Comparison of ENCODE assay signal across 8 cellular contexts in the genomic region with DNA sequence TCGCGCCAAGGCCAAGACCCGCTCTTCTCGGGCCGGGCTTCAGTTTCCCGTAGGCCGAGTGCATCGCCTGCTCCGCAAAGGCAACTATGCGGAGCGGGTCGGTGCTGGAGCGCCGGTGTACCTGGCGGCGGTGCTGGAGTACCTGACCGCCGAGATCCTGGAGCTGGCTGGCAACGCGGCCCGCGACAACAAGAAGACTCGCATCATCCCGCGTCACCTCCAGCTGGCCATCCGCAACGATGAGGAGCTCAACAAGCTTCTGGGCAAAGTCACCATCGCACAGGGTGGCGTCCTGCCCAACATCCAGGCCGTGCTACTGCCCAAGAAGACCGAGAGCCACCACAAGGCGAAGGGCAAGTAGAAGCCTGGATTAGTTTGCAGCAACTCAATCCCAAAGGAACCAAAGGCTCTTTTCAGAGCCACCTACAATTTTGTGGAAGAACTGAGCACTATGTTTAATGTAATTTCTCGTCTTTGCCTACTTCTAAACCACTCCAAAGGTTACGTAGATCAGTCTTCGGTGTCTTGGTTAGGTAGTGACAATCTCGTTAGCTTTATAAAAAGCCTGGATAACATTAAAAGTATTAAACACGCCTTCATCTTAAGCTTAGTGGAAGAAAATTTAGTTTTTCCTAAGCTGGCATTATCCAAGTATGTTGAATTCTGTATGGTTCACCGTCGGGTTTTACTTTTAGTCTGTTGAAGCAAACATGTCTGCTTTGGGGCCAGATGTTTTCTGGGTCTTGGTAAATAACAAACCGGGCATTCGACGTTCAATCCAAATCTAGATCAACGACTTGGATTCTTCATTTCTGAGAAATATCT.
DNase-seq lines count a peak whose midpoint lies in the region; ATAC-seq and TF ChIP-seq lines count a peak whose summit lies in the region.
"Not testable (repeated sequence)": the region's sequence is repeated elsewhere in the genome, so short reads cannot be mapped to it uniquely, and the experiment has no call there.

No MANE protein-coding gene starts in this region.

- H3K9me3 Mint-ChIP-seq in CD8-positive, alpha-beta T cell, result not testable (repeated sequence)

- 5 to 8% methylated on average over 15 to 21 of the region's 43 CpGs for WGBS in esophagus squamous epithelium, 2 donors
- WGBS in lung, 2 donors, result 4 to 7% methylated on average over 22 to 26 of the region's 43 CpGs

- peak overlapping the region; percentile 63 for H3K4me3 ChIP-seq in CD8-positive, alpha-beta T cell (ENCODE audit: low read depth, low read length)
- peak overlapping the region; percentile 67 for H3K4me3 ChIP-seq in Jurkat, Clone E6-1 (ENCODE audit: low read length)
- peak overlapping the region; percentile 53 to 66 (median 62) for H3K4me3 ChIP-seq in esophagus squamous epithelium
- H3K4me3 ChIP-seq in lung, result not testable (repeated sequence)

- ATAC-seq in CD8-positive, alpha-beta T cell, result peak; percentile 24
- ATAC-seq in GM21576 (IDR thresholded peaks at IDR 0.05; ENCODE audit: unreplicated experiment) (peak; percentile 11), lung (ENCODE audit: insufficient read depth, low FRiP score) (peak; percentile 10)

- H3K27ac Mint-ChIP-seq in CD8-positive, alpha-beta T cell, result peak overlapping the region; percentile 100

- TF ChIP-seq POLR2A in esophagus squamous epithelium (IDR thresholded peaks at IDR 0.05), result not testable (repeated sequence)

- not testable (repeated sequence) for TF ChIP-seq CTCF in CD8-positive, alpha-beta T cell (IDR thresholded peaks at IDR 0.05); esophagus squamous epithelium (IDR thresholded peaks at IDR 0.05); lung (IDR thresholded peaks at IDR 0.05; ENCODE audit: control extremely low read depth, extremely low read depth)

- not testable (repeated sequence) for H3K27me3 Mint-ChIP-seq in CD8-positive, alpha-beta T cell (ENCODE audit: low read depth)

- not testable (repeated sequence) for H3K27me3 ChIP-seq in CD8-positive, alpha-beta T cell (ENCODE audit: insufficient read depth, low read length); esophagus squamous epithelium; lung (ENCODE audit: control insufficient read depth, insufficient read depth)

- intact Hi-C loops in CD8-positive, alpha-beta T cell (cut with DNase I, micrococcal nuclease), result loop anchor here (2.0 to 10.0 kb wide), 4 partner anchors 56 to 1684 kb away; a partner anchor contains a TSS
- intact Hi-C loops in esophagus squamous epithelium (cut with DNase I), result not testable (repeated sequence)

- H3K4me1 Mint-ChIP-seq in CD8-positive, alpha-beta T cell (ENCODE audit: low read depth), result peaks cover 47% of the 10 kb centered on the region

- peaks cover 30% of the 10 kb centered on the region for H3K4me1 ChIP-seq in CD8-positive, alpha-beta T cell (ENCODE audit: insufficient read depth, low read length)
- H3K4me1 ChIP-seq in esophagus squamous epithelium (peaks cover 5 to 56% (median 7%) of the 10 kb centered on the region in 3 donors), lung (ENCODE audit: control insufficient read depth in 2 of 2, insufficient read depth in 2 of 2, low read length in 2 of 2) (peaks cover 1 to 11% of the 10 kb centered on the region in 2 donors)

- not testable (repeated sequence) for DNase-seq in CD8-positive, alpha-beta T cell; Jurkat, Clone E6-1 (ENCODE audit: low read depth, low spot score); esophagus squamous epithelium (lab: John Stamatoyannopoulos, UW); lung (ENCODE audit: low spot score)
- DNase-seq in RPMI7951 (ENCODE audit: low read depth), result peak; percentile 73
- DNase-seq in activated effector memory CD4-positive, alpha-beta T cell treated with anti-CD3 and anti-CD28 coated beads, Interleukin-2, amount 50 U/mL, for 16 hours, result peak; percentile 69
- DNase-seq in stimulated activated CD4-positive, alpha-beta T cell treated with anti-CD3 and anti-CD28 coated beads, Interleukin-15, amount 100 ng/mL, for 24 hours, result peak; percentile 38

- H3K36me3 ChIP-seq in CD8-positive, alpha-beta T cell (ENCODE audit: insufficient read depth, low read length); esophagus squamous epithelium; lung (ENCODE audit: control insufficient read depth in 2 of 2, insufficient read depth in 2 of 2, low read length in 2 of 2): not testable (repeated sequence)

- POLR2A ChIA-PET in CD8-positive, alpha-beta T cell (lab: Charles Lee), result interaction anchor here (0.9 to 10.3 kb wide), 36 partner anchors 12 to 1787 kb away, joined by 3 to 367 read pairs (median 8); a partner anchor contains a TSS

- CTCF ChIA-PET in CD8-positive, alpha-beta T cell (lab: Charles Lee), result interaction anchor here (1.1 to 10.0 kb wide), 8 partner anchors 10 to 1030 kb away, joined by 3 to 97 read pairs (median 8); a partner anchor contains a TSS

- H3K4me3 Mint-ChIP-seq in CD8-positive, alpha-beta T cell, result peak overlapping the region; percentile 98

- not testable (repeated sequence) for H3K36me3 Mint-ChIP-seq in CD8-positive, alpha-beta T cell

- not testable (repeated sequence) for H3K9me3 ChIP-seq in CD8-positive, alpha-beta T cell (ENCODE audit: low read length); esophagus squamous epithelium; lung (ENCODE audit: control insufficient read depth in 2 of 2, insufficient read depth in 1 of 2, low read length in 1 of 2)

- peak overlapping the region; percentile 83 for H3K27ac ChIP-seq in CD8-positive, alpha-beta T cell (ENCODE audit: low read depth, low read length)
- H3K27ac ChIP-seq in esophagus squamous epithelium (peak overlapping the region; percentile 90 to 97 (median 92)), lung (ENCODE audit: low read depth in 1 of 2, low read length in 1 of 2) (peak overlapping the region in 1 of 2 donors; percentile 92)
